Comparison of ENCODE assay signal across 8 cellular contexts in the genomic region with DNA sequence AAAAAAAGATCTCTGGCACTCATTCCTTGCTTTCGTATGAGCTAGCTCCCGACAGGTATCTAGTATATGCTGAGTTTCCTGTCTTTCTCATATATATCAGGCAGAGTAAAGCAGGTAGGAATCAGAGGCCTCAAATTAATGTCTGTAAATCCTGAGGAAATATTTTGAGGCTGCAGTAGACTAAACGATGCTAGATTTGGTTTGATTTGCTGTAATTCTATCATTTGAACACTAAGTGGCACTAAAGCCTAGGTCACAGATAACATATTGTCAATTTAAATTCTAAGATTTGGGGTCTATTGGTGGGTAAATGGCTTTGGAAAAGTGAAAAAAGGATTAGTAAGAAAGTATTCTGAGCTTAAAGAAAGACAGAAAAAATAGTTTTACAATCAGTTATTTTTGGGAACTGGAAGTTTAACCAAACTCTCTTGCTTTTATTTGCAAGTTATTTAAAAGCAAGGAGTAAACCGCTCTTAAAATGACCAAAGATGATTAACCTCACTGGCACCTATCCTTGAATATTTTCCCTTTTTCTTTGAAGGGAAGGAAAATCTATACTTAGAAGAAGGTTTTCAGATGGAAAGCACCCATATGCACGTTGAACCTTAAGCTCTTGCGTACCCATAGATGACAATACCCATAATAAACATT. TPM values are rescaled to one million over a fixed set of nuclear protein-coding genes. Genes with fewer than 3 reads are reported as not detected.
DNase-seq lines count a peak whose midpoint lies in the region; ATAC-seq and TF ChIP-seq lines count a peak whose summit lies in the region.

No MANE protein-coding gene starts in this region.

- no peak overlapping the region for H3K27ac ChIP-seq in liver (ENCODE audit: low read depth in 1 of 2, low read length in 2 of 2)

- H3K9ac ChIP-seq in liver (ENCODE audit: low read depth in 1 of 2, low read length in 2 of 2): no peak overlapping the region

- 36% methylated on average over 6 of the region's 6 CpGs for WGBS in liver

- H3K9me3 ChIP-seq in liver (ENCODE audit: control insufficient read depth in 4 of 4, low read length in 3 of 4): no peaks in the 10 kb centered on the region

- no peak overlapping the region for H3K4me3 ChIP-seq in liver (ENCODE audit: low read depth in 1 of 3, low read length in 3 of 3)

- peak; percentile 85 to 86 for TF ChIP-seq RAD21 in liver (IDR thresholded peaks at IDR 0.05)

- ATAC-seq in GM21515 (IDR thresholded peaks at IDR 0.05; ENCODE audit: unreplicated experiment) (peak; percentile 70), GM18873 (IDR thresholded peaks at IDR 0.05; ENCODE audit: low FRiP score, unreplicated experiment) (no peak), HG03108 (IDR thresholded peaks at IDR 0.05; ENCODE audit: unreplicated experiment) (no peak)

- H3K36me3 ChIP-seq in liver (ENCODE audit: control insufficient read depth in 4 of 4, insufficient read depth in 3 of 4, low read depth in 1 of 4, low read length in 3 of 4): no peaks in the 10 kb centered on the region

- H3K27me3 ChIP-seq in liver (ENCODE audit: control insufficient read depth in 4 of 4, insufficient read depth in 4 of 4, low read length in 3 of 4): no peaks in the 10 kb centered on the region

- TF ChIP-seq CTCF in liver (IDR thresholded peaks at IDR 0.05; ENCODE audit: low read depth, low read length, missing input control): peak; percentile 59

- peak; percentile 26 for DNase-seq in D341Med (ENCODE audit: low spot score)
- DNase-seq in NCI-H146 (lab: John Stamatoyannopoulos, UW): peak; percentile 28
- peak; percentile 39 for DNase-seq in astrocyte of the hippocampus (ENCODE audit: low read depth, low spot score)
- DNase-seq in foreskin melanocyte: no peak

- no peaks in the 10 kb centered on the region for H3K4me1 ChIP-seq in liver (ENCODE audit: control insufficient read depth in 4 of 4, insufficient read depth in 4 of 4, low read length in 3 of 4)

TF ChIP-seq in liver, 16 proteins besides CTCF, POLR2A, EP300 and RAD21:
- TF ChIP-seq SP1 (IDR thresholded peaks at IDR 0.05) (no peak), TAF1 (conservative IDR thresholded peaks at IDR 0.05) (no peak), YY1 (IDR thresholded peaks at IDR 0.05) (no peak), GABPA (IDR thresholded peaks at IDR 0.05 in 1 of 2, conservative IDR thresholded peaks at IDR 0.05 in 1 of 2) (no peak), HNF4A (conservative IDR thresholded peaks at IDR 0.05) (no peak), FOXA1 (IDR thresholded peaks at IDR 0.05) (no peak), FOXA2 (IDR thresholded peaks at IDR 0.05) (no peak), EGR1 (IDR thresholded peaks at IDR 0.05; ENCODE audit: low read depth in 2 of 2) (no peak), NR2F2 (IDR thresholded peaks at IDR 0.05) (no peak), RXRA (IDR thresholded peaks at IDR 0.05) (no peak), JUND (IDR thresholded peaks at IDR 0.05) (no peak)
- TF ChIP-seq, protein P1, sequence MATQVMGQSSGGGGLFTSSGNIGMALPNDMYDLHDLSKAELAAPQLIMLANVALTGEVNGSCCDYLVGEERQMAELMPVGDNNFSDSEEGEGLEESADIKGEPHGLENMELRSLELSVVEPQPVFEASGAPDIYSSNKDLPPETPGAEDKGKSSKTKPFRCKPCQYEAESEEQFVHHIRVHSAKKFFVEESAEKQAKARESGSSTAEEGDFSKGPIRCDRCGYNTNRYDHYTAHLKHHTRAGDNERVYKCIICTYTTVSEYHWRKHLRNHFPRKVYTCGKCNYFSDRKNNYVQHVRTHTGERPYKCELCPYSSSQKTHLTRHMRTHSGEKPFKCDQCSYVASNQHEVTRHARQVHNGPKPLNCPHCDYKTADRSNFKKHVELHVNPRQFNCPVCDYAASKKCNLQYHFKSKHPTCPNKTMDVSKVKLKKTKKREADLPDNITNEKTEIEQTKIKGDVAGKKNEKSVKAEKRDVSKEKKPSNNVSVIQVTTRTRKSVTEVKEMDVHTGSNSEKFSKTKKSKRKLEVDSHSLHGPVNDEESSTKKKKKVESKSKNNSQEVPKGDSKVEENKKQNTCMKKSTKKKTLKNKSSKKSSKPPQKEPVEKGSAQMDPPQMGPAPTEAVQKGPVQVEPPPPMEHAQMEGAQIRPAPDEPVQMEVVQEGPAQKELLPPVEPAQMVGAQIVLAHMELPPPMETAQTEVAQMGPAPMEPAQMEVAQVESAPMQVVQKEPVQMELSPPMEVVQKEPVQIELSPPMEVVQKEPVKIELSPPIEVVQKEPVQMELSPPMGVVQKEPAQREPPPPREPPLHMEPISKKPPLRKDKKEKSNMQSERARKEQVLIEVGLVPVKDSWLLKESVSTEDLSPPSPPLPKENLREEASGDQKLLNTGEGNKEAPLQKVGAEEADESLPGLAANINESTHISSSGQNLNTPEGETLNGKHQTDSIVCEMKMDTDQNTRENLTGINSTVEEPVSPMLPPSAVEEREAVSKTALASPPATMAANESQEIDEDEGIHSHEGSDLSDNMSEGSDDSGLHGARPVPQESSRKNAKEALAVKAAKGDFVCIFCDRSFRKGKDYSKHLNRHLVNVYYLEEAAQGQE (IDR thresholded peaks at IDR 0.05): no peak
- TF ChIP-seq, protein P2, sequence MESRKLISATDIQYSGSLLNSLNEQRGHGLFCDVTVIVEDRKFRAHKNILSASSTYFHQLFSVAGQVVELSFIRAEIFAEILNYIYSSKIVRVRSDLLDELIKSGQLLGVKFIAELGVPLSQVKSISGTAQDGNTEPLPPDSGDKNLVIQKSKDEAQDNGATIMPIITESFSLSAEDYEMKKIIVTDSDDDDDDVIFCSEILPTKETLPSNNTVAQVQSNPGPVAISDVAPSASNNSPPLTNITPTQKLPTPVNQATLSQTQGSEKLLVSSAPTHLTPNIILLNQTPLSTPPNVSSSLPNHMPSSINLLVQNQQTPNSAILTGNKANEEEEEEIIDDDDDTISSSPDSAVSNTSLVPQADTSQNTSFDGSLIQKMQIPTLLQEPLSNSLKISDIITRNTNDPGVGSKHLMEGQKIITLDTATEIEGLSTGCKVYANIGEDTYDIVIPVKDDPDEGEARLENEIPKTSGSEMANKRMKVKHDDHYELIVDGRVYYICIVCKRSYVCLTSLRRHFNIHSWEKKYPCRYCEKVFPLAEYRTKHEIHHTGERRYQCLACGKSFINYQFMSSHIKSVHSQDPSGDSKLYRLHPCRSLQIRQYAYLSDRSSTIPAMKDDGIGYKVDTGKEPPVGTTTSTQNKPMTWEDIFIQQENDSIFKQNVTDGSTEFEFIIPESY (IDR thresholded peaks at IDR 0.05): no peak
- TF ChIP-seq, protein P3, sequence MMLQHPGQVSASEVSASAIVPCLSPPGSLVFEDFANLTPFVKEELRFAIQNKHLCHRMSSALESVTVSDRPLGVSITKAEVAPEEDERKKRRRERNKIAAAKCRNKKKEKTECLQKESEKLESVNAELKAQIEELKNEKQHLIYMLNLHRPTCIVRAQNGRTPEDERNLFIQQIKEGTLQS (IDR thresholded peaks at IDR 0.05): no peak
- TF ChIP-seq, protein P4, sequence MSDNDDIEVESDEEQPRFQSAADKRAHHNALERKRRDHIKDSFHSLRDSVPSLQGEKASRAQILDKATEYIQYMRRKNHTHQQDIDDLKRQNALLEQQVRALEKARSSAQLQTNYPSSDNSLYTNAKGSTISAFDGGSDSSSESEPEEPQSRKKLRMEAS (IDR thresholded peaks at IDR 0.05): no peak
TF ChIP-seq in liver: peak in this region for 0.

RNA-seq across cellular contexts. Expression of a gene that starts 37.6 kb away (rescaled TPM):
- under 1 TPM; 0.05 to 0.25 TPM for total RNA-seq in liver
- polyA plus RNA-seq in liver: under 1 TPM; 0.02 to 0.15 TPM
